In the genomic region with DNA sequence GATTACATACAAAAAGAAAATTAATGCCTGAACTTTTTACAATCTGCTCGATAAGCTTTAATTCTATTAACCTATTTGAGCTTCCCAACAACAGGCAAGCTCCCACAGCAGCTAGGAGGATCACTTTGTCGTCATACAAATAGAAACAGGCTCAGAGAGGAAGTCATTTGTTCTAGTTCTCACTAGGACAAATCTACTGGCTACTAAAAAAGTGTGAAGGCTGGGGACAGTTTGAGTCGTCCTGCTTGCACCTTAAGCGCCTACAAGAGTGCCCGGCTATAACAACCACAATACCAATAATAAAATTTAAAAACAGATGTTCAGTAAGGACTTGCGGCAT, we compare ENCODE assay signal across 9 cellular contexts. TPM values are rescaled to one million over a fixed set of nuclear protein-coding genes. Genes with fewer than 3 reads are reported as not detected.
DNase-seq lines count a peak whose midpoint lies in the region; ATAC-seq and TF ChIP-seq lines count a peak whose summit lies in the region.
"Had no signal": no experiment of that assay in that cellular context is flagged by ENCODE, and none has a peak within 500 bp of the region (broad histone marks: within the 10 kb centered on the region; RNA-seq: fewer than 3 reads in every experiment).

No MANE protein-coding gene starts in this region.

- intact Hi-C loops in CD4-positive, alpha-beta memory T cell (cut with micrococcal nuclease), result loop anchor here (1.0 to 5.0 kb wide), 12 partner anchors 16 to 498 kb away; a partner anchor contains a TSS
- intact Hi-C loops in posterior cingulate gyrus (cut with DNase I), result no loop called here

- peaks cover 29 to 54% (median 39%) of the 10 kb centered on the region in 4 donors for H3K4me1 Mint-ChIP-seq in CD4-positive, alpha-beta memory T cell
- H3K4me1 Mint-ChIP-seq in endothelial cell (ENCODE audit: unreplicated experiment) (peaks cover 38% of the 10 kb centered on the region), neural crest cell (peaks cover 42% of the 10 kb centered on the region)

- peak overlapping the region; percentile 49 to 79 for H3K4me3 ChIP-seq in CD4-positive, alpha-beta memory T cell (ENCODE audit: low read length in 2 of 2)
- H3K4me3 ChIP-seq in Peyer's patch, result peak overlapping the region; percentile 64 to 89 (median 76)

- H3K36me3 ChIP-seq in CD4-positive, alpha-beta memory T cell (ENCODE audit: insufficient read depth, low read length), result peaks cover 10% of the 10 kb centered on the region
- H3K36me3 ChIP-seq in Peyer's patch, result peaks cover 0 to 7% (median 0%) of the 10 kb centered on the region in 3 donors

- no peaks in the 10 kb centered on the region for H3K27me3 Mint-ChIP-seq in CD4-positive, alpha-beta memory T cell
- H3K27me3 Mint-ChIP-seq in endothelial cell (ENCODE audit: unreplicated experiment) (peaks cover 6% of the 10 kb centered on the region), neural crest cell (ENCODE audit: low read depth) (no peaks in the 10 kb centered on the region)

- no peak for DNase-seq in CD4-positive, alpha-beta memory T cell
- peak; percentile 38 for DNase-seq in H4 (ENCODE audit: low spot score)
- DNase-seq in Peyer's patch, result peak in 2 of 3 donors; percentile 25 to 48
- DNase-seq in endothelial cell (ENCODE audit: low spot score), result no peak
- no peak for DNase-seq in neural crest cell (ENCODE audit: low read depth, low spot score)
- no peak for DNase-seq in stimulated activated CD4-positive, alpha-beta T cell treated with anti-CD3 and anti-CD28 coated beads, Interleukin-1b, Interleukin-23, amount 100 ng/mL, for 48 hours
- no peak for DNase-seq in posterior cingulate gyrus

- H3K27me3 ChIP-seq in CD4-positive, alpha-beta memory T cell (ENCODE audit: insufficient read depth, low read length), result no peaks in the 10 kb centered on the region
- H3K27me3 ChIP-seq in Peyer's patch, result no peaks in the 10 kb centered on the region

- no peaks in the 10 kb centered on the region for H3K9me3 ChIP-seq in CD4-positive, alpha-beta memory T cell (ENCODE audit: control insufficient read depth in 1 of 2, low read length in 2 of 2)
- no peaks in the 10 kb centered on the region for H3K9me3 ChIP-seq in Peyer's patch

- ATAC-seq in HG03097 (IDR thresholded peaks at IDR 0.05; ENCODE audit: low FRiP score, unreplicated experiment), result no peak

- H3K9me3 Mint-ChIP-seq in CD4-positive, alpha-beta memory T cell, result no peaks in the 10 kb centered on the region
- H3K9me3 Mint-ChIP-seq in endothelial cell (ENCODE audit: unreplicated experiment), result no peaks in the 10 kb centered on the region
- no peaks in the 10 kb centered on the region for H3K9me3 Mint-ChIP-seq in neural crest cell

- POLR2A ChIA-PET in CD4-positive, alpha-beta memory T cell (lab: Charles Lee; ENCODE audit: partially characterized antibody), result interaction anchor here (0.6 to 4.0 kb wide), 41 partner anchors 9 to 1318 kb away, joined by 3 to 100 read pairs (median 6); a partner anchor contains a TSS

- H3K27ac ChIP-seq in CD4-positive, alpha-beta memory T cell (ENCODE audit: low read depth, low read length), result peak overlapping the region; percentile 86
- peak overlapping the region; percentile 85 to 98 (median 93) for H3K27ac ChIP-seq in Peyer's patch

- CTCF ChIA-PET in CD4-positive, alpha-beta memory T cell (lab: Charles Lee; ENCODE audit: partially characterized antibody), result interaction anchor here (0.6 to 3.4 kb wide), 13 partner anchors 10 to 1008 kb away, joined by 3 to 16 read pairs (median 4); a partner anchor contains a TSS

- H3K4me3 Mint-ChIP-seq in CD4-positive, alpha-beta memory T cell, result peak overlapping the region; percentile 97 to 100 (median 98)
- H3K4me3 Mint-ChIP-seq in endothelial cell (ENCODE audit: unreplicated experiment), result peak overlapping the region; percentile 99
- peak overlapping the region; percentile 100 for H3K4me3 Mint-ChIP-seq in neural crest cell

- TF ChIP-seq CTCF in Peyer's patch (IDR thresholded peaks at IDR 0.05) (no peak), endothelial cell (IDR thresholded peaks at IDR 0.05; ENCODE audit: unreplicated experiment) (no peak), neural crest cell (conservative IDR thresholded peaks at IDR 0.05) (no peak)

- peak overlapping the region; percentile 98 to 100 (median 99) for H3K27ac Mint-ChIP-seq in CD4-positive, alpha-beta memory T cell
- H3K27ac Mint-ChIP-seq in endothelial cell (ENCODE audit: unreplicated experiment) (peak overlapping the region; percentile 98), neural crest cell (ENCODE audit: unreplicated experiment) (peak overlapping the region; percentile 91)

- peaks cover 44% of the 10 kb centered on the region for H3K4me1 ChIP-seq in CD4-positive, alpha-beta memory T cell (ENCODE audit: insufficient read depth, low read length)
- peaks cover 0 to 32% (median 10%) of the 10 kb centered on the region in 4 donors for H3K4me1 ChIP-seq in Peyer's patch

- H3K36me3 Mint-ChIP-seq in CD4-positive, alpha-beta memory T cell, result peaks cover 16 to 31% of the 10 kb centered on the region in 2 donors
- peaks cover 11% of the 10 kb centered on the region for H3K36me3 Mint-ChIP-seq in endothelial cell (ENCODE audit: low read depth, unreplicated experiment)
- H3K36me3 Mint-ChIP-seq in neural crest cell (ENCODE audit: low read depth), result no peaks in the 10 kb centered on the region

- no peak for TF ChIP-seq POLR2A in Peyer's patch (IDR thresholded peaks at IDR 0.05)

RNA-seq across cellular contexts. Expression of a gene that starts 0.6 kb away (rescaled TPM):
- 10 to 100 TPM; 83.4 to 86.7 TPM for total RNA-seq in CD4-positive, alpha-beta memory T cell
- 10 to 100 TPM; 92.7 to 95.8 TPM for polyA plus RNA-seq in CD4-positive, alpha-beta memory T cell
- 34.0 and 50.6 TPM in 2 replicates for total RNA-seq in H4 (2014; rRNA removed; shearing (Covaris generic))
- total RNA-seq in Peyer's patch, result 100 to 1,000 TPM in 1 of 4 donors, 10 to 100 TPM in 3; 27.8 to 101 (median 47.9) TPM
- 106 TPM for total RNA-seq in endothelial cell (ENCODE audit: unreplicated experiment)
- total RNA-seq in neural crest cell, result 61.3 and 62.6 TPM in 2 replicates

RNA-seq across cellular contexts. Expression of a gene that starts 12.9 kb away (rescaled TPM):
- total RNA-seq in CD4-positive, alpha-beta memory T cell, result not detected
- polyA plus RNA-seq in CD4-positive, alpha-beta memory T cell, result not detected
- total RNA-seq in H4 (2014; rRNA removed; shearing (Covaris generic)), result not detected in 2 replicates
- total RNA-seq in Peyer's patch (not detected), endothelial cell (ENCODE audit: unreplicated experiment) (not detected), neural crest cell (not detected in 2 replicates)
- total RNA-seq: M059J had no signal

RNA-seq across cellular contexts. Expression of a gene that starts 31.8 kb away (rescaled TPM):
- 1 to 10 TPM; 1.1 to 1.2 TPM for total RNA-seq in CD4-positive, alpha-beta memory T cell
- polyA plus RNA-seq in CD4-positive, alpha-beta memory T cell, result under 1 TPM in 1 of 2 donors, not detected in 1; 0.36 TPM
- not detected in 2 replicates for total RNA-seq in H4 (2014; rRNA removed; shearing (Covaris generic))
- total RNA-seq in Peyer's patch (1 to 10 TPM in 1 of 4 donors, not detected in 3; 4.3 TPM), endothelial cell (ENCODE audit: unreplicated experiment) (0.59 TPM), neural crest cell (1.5 and 1.8 TPM in 2 replicates)

RNA-seq across cellular contexts. Expression of a gene that starts 49.3 kb away (rescaled TPM):
- total RNA-seq in CD4-positive, alpha-beta memory T cell, result 10 to 100 TPM; 89.2 to 89.8 TPM
- 10 to 100 TPM; 39.6 to 82.2 TPM for polyA plus RNA-seq in CD4-positive, alpha-beta memory T cell
- total RNA-seq in H4 (2014; rRNA removed; shearing (Covaris generic)), result 188 and 203 TPM in 2 replicates
- 10 to 100 TPM; 49.6 to 67.0 (median 53.2) TPM for total RNA-seq in Peyer's patch
- 58.1 TPM for total RNA-seq in endothelial cell (ENCODE audit: unreplicated experiment)
- total RNA-seq in neural crest cell, result 103 and 105 TPM in 2 replicates

RNA-seq across cellular contexts. Expression of a gene that starts 50.3 kb away (rescaled TPM):
- 10 to 100 TPM; 38.9 to 40.5 TPM for total RNA-seq in CD4-positive, alpha-beta memory T cell
- 10 to 100 TPM; 14.5 TPM for polyA plus RNA-seq in CD4-positive, alpha-beta memory T cell
- total RNA-seq in H4 (2014; rRNA removed; shearing (Covaris generic)), result 39.2 and 45.8 TPM in 2 replicates
- total RNA-seq in Peyer's patch (10 to 100 TPM; 19.0 to 61.3 (median 39.0) TPM), endothelial cell (ENCODE audit: unreplicated experiment) (26.1 TPM), neural crest cell (21.7 and 22.5 TPM in 2 replicates)

Comparison
In these comparisons a context has a peak if more than half of its experiments do, and no peak if none do; other contexts are left out.
1. DNase-seq: peak in H4 (single experiment) and Peyer's patch (2 of 3); none in CD4-positive, alpha-beta memory T cell (0 of 5), endothelial cell (single experiment), neural crest cell (single experiment), stimulated activated CD4-positive, alpha-beta T cell treated with anti-CD3 and anti-CD28 coated beads, Interleukin-1b, Interleukin-23, amount 100 ng/mL, for 48 hours (single experiment) and posterior cingulate gyrus (0 of 10).
2. Peak in every context shown above with its lines, with median percentiles within 50 percentile points of each other: H3K27ac Mint-ChIP-seq and H3K4me3 Mint-ChIP-seq.